ENCODE assay signal across 17 cellular contexts in genomic region chr12:21825924-21826548, GRCh38. TPM values are rescaled to one million over a fixed set of nuclear protein-coding genes. Genes with fewer than 3 reads are reported as not detected.
DNase-seq lines count a peak whose midpoint lies in the region; ATAC-seq and TF ChIP-seq lines count a peak whose summit lies in the region.
"Had no signal": no experiment of that assay in that cellular context is flagged by ENCODE, and none has a peak within 500 bp of the region (broad histone marks: within the 10 kb centered on the region; RNA-seq: fewer than 3 reads in every experiment).

No MANE protein-coding gene starts in this region.

- H3K9me3 ChIP-seq in right cardiac atrium (ENCODE audit: control insufficient read depth, low read length) (no peaks in the 10 kb centered on the region), uterus (no peaks in the 10 kb centered on the region)
- H3K9me3 ChIP-seq: BLaER1, Caco-2, HAP-1 had no signal

- peak; percentile 48 for ATAC-seq in Right ventricle myocardium superior (ENCODE audit: poor library complexity)
- peak; percentile 61 to 85 for ATAC-seq in right cardiac atrium

- H3K4me3 ChIP-seq in fibroblast of mammary gland (ENCODE audit: control insufficient read depth, low read depth, low read length) (no peak overlapping the region), right cardiac atrium (ENCODE audit: low read length) (no peak overlapping the region), uterus (no peak overlapping the region)
- H3K4me3 ChIP-seq: BLaER1, HAP-1 had no signal

- H3K36me3 ChIP-seq in uterus = no peaks in the 10 kb centered on the region
- H3K36me3 ChIP-seq: BLaER1, HAP-1 had no signal

- H3K27me3 ChIP-seq in right cardiac atrium (ENCODE audit: control insufficient read depth, insufficient read depth) (no peaks in the 10 kb centered on the region), uterus (no peaks in the 10 kb centered on the region)
- H3K27me3 ChIP-seq: BLaER1 had no signal

- no peak for DNase-seq in Right ventricle myocardium superior
- DNase-seq in cardiac septum (ENCODE audit: low spot score) = no peak
- peak; percentile 8 for DNase-seq in fibroblast of mammary gland (ENCODE audit: low read depth)
- no peak for DNase-seq in right cardiac atrium
- DNase-seq in uterus = no peak
- DNase-seq in stimulated activated CD4-positive, alpha-beta T cell treated with anti-CD3 and anti-CD28 coated beads, Interleukin-4, amount 100 ng/mL, for 1 hour = no peak
- no peak for DNase-seq in NCI-H2029 treated with DMSO at 0.1 percent for 48 hours (lab: John Stamatoyannopoulos, UW)
- DNase-seq in NCI-H226 = no peak
- DNase-seq: 8988T; AML-193; Caco-2; CD8-positive, alpha-beta memory T cell; DND-41; GF-D8 had no signal

- 68% methylated on average over 1 of the region's 1 CpG for WGBS in right cardiac atrium

- no peaks in the 10 kb centered on the region for H3K4me1 ChIP-seq in right cardiac atrium (ENCODE audit: control insufficient read depth, insufficient read depth, low read length)
- H3K4me1 ChIP-seq in uterus = peaks cover 0 to 17% of the 10 kb centered on the region in 2 donors
- H3K4me1 ChIP-seq: BLaER1, HAP-1 had no signal

- TF ChIP-seq CTCF in fibroblast of mammary gland (conservative IDR thresholded peaks at IDR 0.05; ENCODE audit: control insufficient read depth, insufficient read depth, low read depth, low read length) (no peak), uterus (IDR thresholded peaks at IDR 0.05) (no peak)

- intact Hi-C loops in Right ventricle myocardium superior (cut with DNase I) (no loop called here), cardiac septum (cut with DNase I) (no loop called here), right cardiac atrium (cut with DNase I) (no loop called here), uterus (cut with DNase I; ENCODE audit: low total_unique reads) (loop anchor here (10.0 kb wide), 1 partner anchor 51 kb away; the partner anchor contains the start of gene KCNJ8)

- H3K27ac ChIP-seq in right cardiac atrium (ENCODE audit: low read length) = no peak overlapping the region
- H3K27ac ChIP-seq in uterus = peak overlapping the region; percentile 91 to 95
- H3K27ac ChIP-seq: BLaER1, HL-60 had no signal

- no peak for TF ChIP-seq POLR2A in uterus (IDR thresholded peaks at IDR 0.05)

RNA-seq across cellular contexts. Expression of gene KCNJ8, which starts 51.5 kb away (rescaled TPM):
- total RNA-seq in Right ventricle myocardium superior (53.5 TPM), cardiac septum (38.0 TPM), right cardiac atrium (10 to 100 TPM; 37.5 to 45.0 (median 40.4) TPM), uterus (10 to 100 TPM in 2 of 4 donors, 1 to 10 TPM in 2; 6.1 to 44.9 (median 13.0) TPM)
- 25.7 TPM for polyA plus RNA-seq in right cardiac atrium
- total RNA-seq: CD8-positive, alpha-beta memory T cell had no signal
- polyA plus RNA-seq: CD8-positive, alpha-beta memory T cell had no signal
